Comparison of ENCODE assay signal across 1 cellular context in the genomic region with DNA sequence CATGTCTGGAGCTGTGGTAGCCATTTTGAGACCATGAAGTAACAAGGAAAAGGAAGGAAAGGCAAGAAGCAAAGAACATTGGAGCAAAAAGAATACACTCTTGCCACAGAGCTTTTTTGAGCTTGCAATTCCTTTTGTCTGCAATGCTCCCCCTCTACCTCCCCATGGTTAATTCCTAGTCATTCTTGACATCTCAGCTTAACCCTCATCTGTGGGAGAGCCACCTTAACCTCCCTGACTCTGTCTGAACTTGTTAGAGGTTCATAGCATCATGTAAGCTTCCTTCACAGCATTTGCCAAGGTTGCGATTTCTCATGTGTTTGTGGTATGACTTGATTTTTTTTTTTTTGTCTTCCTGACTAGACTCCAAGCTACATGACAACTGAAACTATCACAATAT.
TF ChIP-seq lines count a peak whose summit lies in the region.

No MANE protein-coding gene starts in this region.

TF ChIP-seq in GM23338, 12 proteins besides CTCF, POLR2A, EP300 and RAD21 (continued from another document):
- no peak for TF ChIP-seq ZNF462 (CRISPR knock-in tag; IDR thresholded peaks at IDR 0.05)
- no peak for TF ChIP-seq POLR2AphosphoS5 (IDR thresholded peaks at IDR 0.05; ENCODE audit: low read depth)
- no peak for TF ChIP-seq ZNF331 (CRISPR knock-in tag; IDR thresholded peaks at IDR 0.05; ENCODE audit: low read depth)
- no peak for TF ChIP-seq ZNF114 (CRISPR knock-in tag; IDR thresholded peaks at IDR 0.05)
- no peak for TF ChIP-seq JUNB (IDR thresholded peaks at IDR 0.05; ENCODE audit: unreplicated experiment)
